In genomic region chr16:85958731-85959130, GRCh38 we compare ENCODE assay signal across 9 cellular contexts. TPM values are rescaled to one million over a fixed set of nuclear protein-coding genes. Genes with fewer than 3 reads are reported as not detected.
"Had no signal": no experiment of that assay in that cellular context is flagged by ENCODE, and none has a peak within 500 bp of the region (broad histone marks: within the 10 kb centered on the region; RNA-seq: fewer than 3 reads in every experiment).

No MANE protein-coding gene starts in this region.

- DNase-seq: GDM1, GF-D8 had no signal

- FAIRE-seq: G401.6, GM12878, GM12891, GM12892, GM18507, GM19239 had no signal

- ATAC-seq: GM12878 had no signal

- H3K4me3 ChIP-seq: GM12878 had no signal

RNA-seq across cellular contexts. Expression of gene IRF8, which starts 59.8 kb away (rescaled TPM):
- total RNA-seq: G401 had no signal
